Comparison of ENCODE assay signal across 2 cellular contexts in the genomic region with DNA sequence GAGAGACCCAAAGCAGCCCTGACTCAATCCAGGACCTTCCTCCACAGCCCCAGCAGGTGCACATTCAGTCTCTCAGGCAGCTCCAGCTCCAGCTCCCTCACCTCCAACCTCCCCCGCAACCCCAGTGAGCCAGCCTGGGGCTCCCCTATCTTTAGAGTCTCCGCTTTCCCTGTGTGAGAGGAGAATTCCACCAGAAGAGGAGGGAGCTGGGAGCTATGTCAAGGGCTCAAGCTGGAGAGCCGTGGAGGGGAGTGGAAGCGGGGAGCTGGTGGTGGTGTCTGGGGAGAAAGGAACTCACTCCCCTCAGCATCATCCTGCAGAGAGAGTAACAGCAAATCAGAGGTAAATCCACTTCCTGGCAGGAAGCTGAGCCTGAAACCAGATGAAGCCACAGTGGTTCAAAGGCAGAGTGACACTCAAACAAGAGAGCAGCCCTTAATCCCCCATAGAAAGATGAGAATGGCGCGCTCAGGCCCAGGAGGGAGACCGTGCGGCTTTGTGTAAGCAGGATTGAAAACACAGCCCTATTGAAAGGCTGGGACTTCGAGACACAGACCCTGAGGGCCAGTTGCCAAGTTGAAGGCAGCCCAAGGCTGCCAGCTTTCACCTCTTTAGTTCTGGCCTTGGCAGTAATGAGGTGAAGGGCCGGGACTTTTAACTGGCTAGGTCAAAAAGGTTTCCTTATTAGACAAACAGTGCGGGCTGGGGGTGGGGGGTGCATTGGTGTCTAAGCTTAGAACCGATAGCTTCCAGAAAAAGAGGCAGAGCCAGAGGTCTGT.
TF ChIP-seq lines count a peak whose summit lies in the region.

No MANE protein-coding gene starts in this region.

TF ChIP-seq in IMR-90, 13 proteins besides CTCF, POLR2A, EP300 and RAD21:
- TF ChIP-seq MAZ (IDR thresholded peaks at IDR 0.05; ENCODE audit: borderline replicate concordance, low read depth, low read length) = no peak
- no peak for TF ChIP-seq CHD1 (IDR thresholded peaks at IDR 0.05; ENCODE audit: low read depth, low read length)
- TF ChIP-seq RCOR1 (IDR thresholded peaks at IDR 0.05; ENCODE audit: insufficient replicate concordance, low read length) = no peak

TF ChIP-seq in H1, 55 proteins besides CTCF, POLR2A, EP300 and RAD21:
- TF ChIP-seq EZH2 (IDR thresholded peaks at IDR 0.05; ENCODE audit: low read depth, low read length, severe bottlenecking) = no peak
- no peak for TF ChIP-seq PHF8 (conservative IDR thresholded peaks at IDR 0.05; ENCODE audit: low read depth, low read length)
- TF ChIP-seq CHD2 (IDR thresholded peaks at IDR 0.05; ENCODE audit: low read length) = no peak
- no peak for TF ChIP-seq TEAD4 (IDR thresholded peaks at IDR 0.05; ENCODE audit: low read depth, low read length)
- no peak for TF ChIP-seq BRCA1 (IDR thresholded peaks at IDR 0.05; ENCODE audit: low read depth, low read length)
- TF ChIP-seq JUND (IDR thresholded peaks at IDR 0.05; ENCODE audit: low read length) = no peak
- no peak for TF ChIP-seq GTF2F1 (IDR thresholded peaks at IDR 0.05; ENCODE audit: borderline replicate concordance, low read depth, low read length)
- TF ChIP-seq, protein P1, sequence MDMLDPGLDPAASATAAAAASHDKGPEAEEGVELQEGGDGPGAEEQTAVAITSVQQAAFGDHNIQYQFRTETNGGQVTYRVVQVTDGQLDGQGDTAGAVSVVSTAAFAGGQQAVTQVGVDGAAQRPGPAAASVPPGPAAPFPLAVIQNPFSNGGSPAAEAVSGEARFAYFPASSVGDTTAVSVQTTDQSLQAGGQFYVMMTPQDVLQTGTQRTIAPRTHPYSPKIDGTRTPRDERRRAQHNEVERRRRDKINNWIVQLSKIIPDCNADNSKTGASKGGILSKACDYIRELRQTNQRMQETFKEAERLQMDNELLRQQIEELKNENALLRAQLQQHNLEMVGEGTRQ (IDR thresholded peaks at IDR 0.05; ENCODE audit: low read length) = no peak
- TF ChIP-seq, protein P2, sequence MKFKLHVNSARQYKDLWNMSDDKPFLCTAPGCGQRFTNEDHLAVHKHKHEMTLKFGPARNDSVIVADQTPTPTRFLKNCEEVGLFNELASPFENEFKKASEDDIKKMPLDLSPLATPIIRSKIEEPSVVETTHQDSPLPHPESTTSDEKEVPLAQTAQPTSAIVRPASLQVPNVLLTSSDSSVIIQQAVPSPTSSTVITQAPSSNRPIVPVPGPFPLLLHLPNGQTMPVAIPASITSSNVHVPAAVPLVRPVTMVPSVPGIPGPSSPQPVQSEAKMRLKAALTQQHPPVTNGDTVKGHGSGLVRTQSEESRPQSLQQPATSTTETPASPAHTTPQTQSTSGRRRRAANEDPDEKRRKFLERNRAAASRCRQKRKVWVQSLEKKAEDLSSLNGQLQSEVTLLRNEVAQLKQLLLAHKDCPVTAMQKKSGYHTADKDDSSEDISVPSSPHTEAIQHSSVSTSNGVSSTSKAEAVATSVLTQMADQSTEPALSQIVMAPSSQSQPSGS (IDR thresholded peaks at IDR 0.05; ENCODE audit: low read length) = no peak
- no peak for TF ChIP-seq TAF1 (IDR thresholded peaks at IDR 0.05; ENCODE audit: low read depth, low read length)
- TF ChIP-seq RXRA (IDR thresholded peaks at IDR 0.05; ENCODE audit: insufficient read depth, low read depth, low read length) = no peak
TF ChIP-seq in H1: peak in this region for 0.
